ENCODE assay signal across 9 cellular contexts in genomic region chr9:129994947-129995346, GRCh38. TPM values are rescaled to one million over a fixed set of nuclear protein-coding genes. Genes with fewer than 3 reads are reported as not detected.
DNase-seq lines count a peak whose midpoint lies in the region; ATAC-seq, FAIRE-seq and TF ChIP-seq lines count a peak whose summit lies in the region.
"Had no signal": no experiment of that assay in that cellular context is flagged by ENCODE, and none has a peak within 500 bp of the region (broad histone marks: within the 10 kb centered on the region; RNA-seq: fewer than 3 reads in every experiment).

No MANE protein-coding gene starts in this region.

- H3K9ac ChIP-seq in SU-DHL-6 (ENCODE audit: low read length) (no peak overlapping the region), endothelial cell of umbilical vein (replicated peaks; ENCODE audit: extremely low read depth, insufficient read depth, low read length) (no peak overlapping the region)

- FAIRE-seq in endothelial cell of umbilical vein (lab: Jason Lieb, UNC), result no peak
- FAIRE-seq: endometrium had no signal

- no peaks in the 10 kb centered on the region for H3K27me3 ChIP-seq in CD4-positive, alpha-beta T cell (ENCODE audit: control insufficient read depth, insufficient read depth, low read length)
- H3K27me3 ChIP-seq in SU-DHL-6 (ENCODE audit: low read length) (no peaks in the 10 kb centered on the region), endothelial cell of umbilical vein (ENCODE audit: control insufficient read depth in 2 of 2, insufficient read depth in 2 of 2, low read length in 2 of 2) (no peaks in the 10 kb centered on the region), sigmoid colon (no peaks in the 10 kb centered on the region)

- no TSS peak for BruUV-seq in endothelial cell of umbilical vein (replicated peaks; lab: Mats Ljungman, UMichigan)

- H3K4me3 ChIP-seq in SU-DHL-6 (ENCODE audit: insufficient read depth, low read length, poor library complexity, severe bottlenecking) (no peak overlapping the region), endothelial cell of umbilical vein (replicated peaks in 1 of 3; ENCODE audit: insufficient read depth in 1 of 3, low read depth in 1 of 3, low read length in 3 of 3) (no peak overlapping the region), sigmoid colon (no peak overlapping the region)

- H2AFZ ChIP-seq in SU-DHL-6 (ENCODE audit: low read depth, low read length, severe bottlenecking) (no peak overlapping the region), endothelial cell of umbilical vein (ENCODE audit: low read depth, low read length) (no peak overlapping the region)

- H3K27me3 Mint-ChIP-seq in CD4-positive, alpha-beta T cell, result no peaks in the 10 kb centered on the region

- peak overlapping the region; percentile 32 for H3K4me3 Mint-ChIP-seq in CD4-positive, alpha-beta T cell

- no peaks in the 10 kb centered on the region for H3K9me1 ChIP-seq in endothelial cell of umbilical vein (replicated peaks; ENCODE audit: control insufficient read depth, extremely low read depth, insufficient read depth, low read length)

- H3K36me3 Mint-ChIP-seq in CD4-positive, alpha-beta T cell (ENCODE audit: low read depth), result peaks cover 62% of the 10 kb centered on the region

- H3K9me3 ChIP-seq in CD4-positive, alpha-beta T cell (ENCODE audit: control insufficient read depth, low read length), result no peaks in the 10 kb centered on the region
- H3K9me3 ChIP-seq in SU-DHL-6 (ENCODE audit: insufficient read depth, low read length) (no peaks in the 10 kb centered on the region), endothelial cell of umbilical vein (replicated peaks; ENCODE audit: control insufficient read depth, insufficient read depth, low read length) (no peaks in the 10 kb centered on the region), sigmoid colon (no peaks in the 10 kb centered on the region)

- POLR2A ChIA-PET in CD4-positive, alpha-beta T cell (lab: Charles Lee), result interaction anchor here (0.6 to 2.7 kb wide), 7 partner anchors 13 to 108 kb away, joined by 3 to 12 read pairs (median 8); partner anchors contain the start of gene FNBP1
- POLR2A ChIA-PET in endothelial cell of umbilical vein (lab: Charles Lee), result no interaction called here

- H3K4me2 ChIP-seq in SU-DHL-6 (ENCODE audit: low read depth, low read length, poor library complexity, severe bottlenecking) (peak overlapping the region; percentile 31), endothelial cell of umbilical vein (ENCODE audit: insufficient read depth, low read length) (no peak overlapping the region)

- peaks cover 94% of the 10 kb centered on the region for H3K79me2 ChIP-seq in SU-DHL-6 (ENCODE audit: insufficient read depth, low read length)
- no peaks in the 10 kb centered on the region for H3K79me2 ChIP-seq in endothelial cell of umbilical vein (ENCODE audit: control insufficient read depth, insufficient read depth, low read length)

- peaks cover 76% of the 10 kb centered on the region for H3K4me1 Mint-ChIP-seq in CD4-positive, alpha-beta T cell (ENCODE audit: low read depth)

- no peak for TF ChIP-seq CTCF in CD4-positive, alpha-beta T cell (IDR thresholded peaks at IDR 0.05)
- TF ChIP-seq CTCF in SU-DHL-6 (IDR thresholded peaks at IDR 0.05; ENCODE audit: insufficient read depth, low read length, poor library complexity, severe bottlenecking) (no peak), endothelial cell of umbilical vein (IDR thresholded peaks at IDR 0.05; ENCODE audit: extremely low read depth in 1 of 2, insufficient read depth in 1 of 2, low read depth in 1 of 2, low read length in 2 of 2) (no peak), sigmoid colon (IDR thresholded peaks at IDR 0.05) (no peak)

- peak overlapping the region; percentile 64 for H3K27ac ChIP-seq in CD4-positive, alpha-beta T cell (ENCODE audit: low read depth, low read length)
- H3K27ac ChIP-seq in SU-DHL-6 (ENCODE audit: low read depth, low read length), result peak overlapping the region; percentile 57
- H3K27ac ChIP-seq in endothelial cell of umbilical vein (ENCODE audit: insufficient read depth, low read depth, low read length), result no peak overlapping the region
- peak overlapping the region; percentile 66 to 81 (median 78) for H3K27ac ChIP-seq in sigmoid colon

- peak overlapping the region; percentile 80 for H3K27ac Mint-ChIP-seq in CD4-positive, alpha-beta T cell

- CTCF ChIA-PET in CD4-positive, alpha-beta T cell (lab: Charles Lee), result interaction anchor here (0.9 to 6.0 kb wide), 4 partner anchors 22 to 109 kb away, joined by 3 to 27 read pairs (median 4); no protein-coding TSS in a partner anchor
- CTCF ChIA-PET in endothelial cell of umbilical vein (lab: Charles Lee), result no interaction called here

- TF ChIP-seq POLR2A in endothelial cell of umbilical vein (IDR thresholded peaks at IDR 0.05; ENCODE audit: low read depth, low read length) (no peak), sigmoid colon (IDR thresholded peaks at IDR 0.05) (no peak)

- DNase-seq in CD4-positive, alpha-beta T cell, result no peak
- peak; percentile 69 for DNase-seq in endothelial cell of umbilical vein (ENCODE audit: low read depth, low spot score)
- DNase-seq in sigmoid colon, result no peak
- no peak for DNase-seq in NCI-H526 (lab: John Stamatoyannopoulos, UW)
- DNase-seq in NCI-H510A treated with DMSO at 0.1 percent for 48 hours (lab: John Stamatoyannopoulos, UW), result no peak
- no peak for DNase-seq in cerebellar nuclear complex (lab: John Stamatoyannopoulos, UW)

- no peaks in the 10 kb centered on the region for H3K9me3 Mint-ChIP-seq in CD4-positive, alpha-beta T cell

- H3K9me2 ChIP-seq in SU-DHL-6 (replicated peaks; ENCODE audit: insufficient read depth, low read length), result no peaks in the 10 kb centered on the region

- peaks cover 42% of the 10 kb centered on the region for H3F3A ChIP-seq in SU-DHL-6 (ENCODE audit: insufficient read depth)

- intact Hi-C loops in CD4-positive, alpha-beta T cell (cut with DNase I, micrococcal nuclease), result loop anchor here in 1 of 2 experiments (5.0 kb wide), 1 partner anchor 37 kb away; no protein-coding TSS in a partner anchor
- intact Hi-C loops in endothelial cell of umbilical vein (cut with micrococcal nuclease), result no loop called here
- intact Hi-C loops in sigmoid colon (cut with DNase I), result no loop called here

- H4K20me1 ChIP-seq in SU-DHL-6 (ENCODE audit: low read depth, low read length) (0 out of 2 replicates have a peak, but pooled peaks cover 4% of the 10 kb centered on the region), endothelial cell of umbilical vein (replicated peaks; ENCODE audit: control insufficient read depth, extremely low read depth, insufficient read depth, low read length) (no peaks in the 10 kb centered on the region)

- peaks cover 12% of the 10 kb centered on the region for H3K4me1 ChIP-seq in endothelial cell of umbilical vein (ENCODE audit: control insufficient read depth, extremely low read depth, insufficient read depth, low read length)
- peaks cover 0 to 93% (median 85%) of the 10 kb centered on the region in 4 donors for H3K4me1 ChIP-seq in sigmoid colon

- dilution Hi-C loops in endothelial cell of umbilical vein (cut with MboI; ENCODE audit: extremely low pct_ligation_motif_present, low sequenced_read_pairs), result no loop called here

- WGBS in sigmoid colon, 2 donors, result 43 to 46% methylated on average over 4 of the region's 4 CpGs

- ATAC-seq in CD4-positive, alpha-beta T cell (ENCODE audit: poor library complexity), result no peak
- no peak for ATAC-seq in GM21619 (IDR thresholded peaks at IDR 0.05; ENCODE audit: unreplicated experiment)

- TF ChIP-seq EP300 in sigmoid colon (IDR thresholded peaks at IDR 0.05), result no peak

- H3K36me3 ChIP-seq in SU-DHL-6 (ENCODE audit: low read length) (no peaks in the 10 kb centered on the region), endothelial cell of umbilical vein (ENCODE audit: control insufficient read depth in 2 of 2, extremely low read depth in 1 of 2, insufficient read depth in 2 of 2, low read length in 2 of 2) (no peaks in the 10 kb centered on the region), sigmoid colon (no peaks in the 10 kb centered on the region)

TF ChIP-seq in endothelial cell of umbilical vein, 7 proteins besides CTCF, POLR2A, EP300 and RAD21:
- no peak for TF ChIP-seq JUN (IDR thresholded peaks at IDR 0.05; ENCODE audit: borderline replicate concordance, insufficient read depth, insufficient read length, low read depth)

RNA-seq across cellular contexts. Expression of gene FNBP1, which starts 48.0 kb away (rescaled TPM):
- 100 to 1,000 TPM; 166 to 181 TPM for total RNA-seq in CD4-positive, alpha-beta T cell
- total RNA-seq in endothelial cell of umbilical vein (36.2 and 43.9 TPM in 2 replicates), sigmoid colon (100 to 1,000 TPM in 3 of 4 donors, 10 to 100 TPM in 1; 92.8 to 172 (median 104) TPM)
- polyA plus RNA-seq in endothelial cell of umbilical vein (7.7 and 10.9 TPM in 2 replicates), sigmoid colon (10 to 100 TPM; 12.5 to 39.0 (median 13.2) TPM)
- polyA plus RNA-seq in endothelial cell of umbilical vein (2011; cell fraction: cytosol; rRNA removed), result 12.9 and 13.1 TPM in 2 replicates
- polyA plus RNA-seq in endothelial cell of umbilical vein (2011; cell fraction: nucleus; rRNA removed), result 17.9 and 18.7 TPM in 2 replicates
- polyA plus RNA-seq in endothelial cell of umbilical vein (2012), result 14.3 and 20.1 TPM in 2 replicates
- 17.1 and 19.3 TPM in 2 replicates for polyA minus RNA-seq in endothelial cell of umbilical vein
- 16.2 TPM for polyA minus RNA-seq in endothelial cell of umbilical vein (2011; cell fraction: cytosol; rRNA and poly(A)+ RNA removed)
- polyA minus RNA-seq in endothelial cell of umbilical vein (2011; cell fraction: nucleus; rRNA and poly(A)+ RNA removed), result 28.4 and 34.7 TPM in 2 replicates

RNA-seq across cellular contexts. Expression of gene GPR107, which starts 58.8 kb away (rescaled TPM):
- total RNA-seq in CD4-positive, alpha-beta T cell, result 10 to 100 TPM; 18.9 to 19.2 TPM
- total RNA-seq in endothelial cell of umbilical vein (38.9 and 41.5 TPM in 2 replicates), sigmoid colon (10 to 100 TPM; 18.9 to 27.7 (median 21.6) TPM)
- polyA plus RNA-seq in endothelial cell of umbilical vein (25.9 and 27.2 TPM in 2 replicates), sigmoid colon (10 to 100 TPM in 1 of 3 donors, 1 to 10 TPM in 2; 3.6 to 34.1 (median 3.7) TPM)
- 23.8 and 25.4 TPM in 2 replicates for polyA plus RNA-seq in endothelial cell of umbilical vein (2011; cell fraction: cytosol; rRNA removed)
- 38.0 and 38.7 TPM in 2 replicates for polyA plus RNA-seq in endothelial cell of umbilical vein (2011; cell fraction: nucleus; rRNA removed)
- polyA plus RNA-seq in endothelial cell of umbilical vein (2012), result 35.1 and 36.8 TPM in 2 replicates
- polyA minus RNA-seq in endothelial cell of umbilical vein, result 47.9 and 53.6 TPM in 2 replicates
- 22.6 TPM for polyA minus RNA-seq in endothelial cell of umbilical vein (2011; cell fraction: cytosol; rRNA and poly(A)+ RNA removed)
- polyA minus RNA-seq in endothelial cell of umbilical vein (2011; cell fraction: nucleus; rRNA and poly(A)+ RNA removed), result 40.5 and 45.3 TPM in 2 replicates
